In genomic region chr18:11051462-11051861, GRCh38 we compare ENCODE assay signal across 25 cellular contexts.
"Had no signal": no experiment of that assay in that cellular context is flagged by ENCODE, and none has a peak within 500 bp of the region (broad histone marks: within the 10 kb centered on the region; RNA-seq: fewer than 3 reads in every experiment).

No MANE protein-coding gene starts in this region.

- H3K4me3 Mint-ChIP-seq: activated CD4-positive, alpha-beta T cell treated with anti-CD3 and anti-CD28 coated beads, Interleukin-2, amount 10 ng/mL, durations not matched to agents 24 days and 14 days; activated naive CD4-positive, alpha-beta T cell treated with anti-CD3 and anti-CD28 coated beads for 36 hours; activated T-cell treated with anti-CD3 and anti-CD28 coated beads, Interleukin-2, amount 50 U/mL, for 4 hours; activated T-helper 1 cell treated with anti-CD3 and anti-CD28 coated beads, Interleukin-12 subunit alpha, Interleukin-12 subunit beta, Interleukin-2, Interleukin-4 antibody, amounts not matched to agents 30 ng/mL and 10 ng/mL and 1 ng/mL, durations not matched to agents 14 hours and 24 hours and 36 hours; brain; T-helper 1 cell treated with Interleukin-12 subunit alpha and Interleukin-12 subunit beta and Interleukin-4 antibody, amounts not matched to agents 30 μg/mL and 1 μg/mL, for 36 hours; T-helper 2 cell treated with Interferon-gamma antibody and Interleukin-4, amounts not matched to agents 5 μg/mL and 100 μg/mL, for 36 hours had no signal

- H3K9me3 Mint-ChIP-seq: activated CD4-positive, alpha-beta T cell treated with anti-CD3 and anti-CD28 coated beads, Interleukin-2, amount 10 ng/mL, durations not matched to agents 24 days and 14 days; activated naive CD4-positive, alpha-beta T cell treated with anti-CD3 and anti-CD28 coated beads for 36 hours; activated naive CD4-positive, alpha-beta T cell treated with anti-CD3 and anti-CD28 coated beads, Interleukin-2, amount 50 U/mL, for 72 hours; activated T-cell treated with anti-CD3 and anti-CD28 coated beads, Interleukin-2, amount 50 U/mL, for 4 hours; activated T-helper 1 cell treated with anti-CD3 and anti-CD28 coated beads, Interleukin-12 subunit alpha, Interleukin-12 subunit beta, Interleukin-2, Interleukin-4 antibody, amounts not matched to agents 30 ng/mL and 10 ng/mL and 1 ng/mL, durations not matched to agents 14 hours and 24 hours and 36 hours; T-helper 1 cell treated with Interleukin-12 subunit alpha and Interleukin-12 subunit beta and Interleukin-4 antibody, amounts not matched to agents 30 μg/mL and 1 μg/mL, for 36 hours; T-helper 2 cell treated with Interferon-gamma antibody and Interleukin-4, amounts not matched to agents 5 μg/mL and 100 μg/mL, for 36 hours had no signal

- H3K4me1 Mint-ChIP-seq: activated CD4-positive, alpha-beta T cell treated with anti-CD3 and anti-CD28 coated beads, Interleukin-2, amount 10 ng/mL, durations not matched to agents 24 days and 14 days had no signal

- H3K27me3 Mint-ChIP-seq: activated CD4-positive, alpha-beta T cell treated with anti-CD3 and anti-CD28 coated beads, Interleukin-2, amount 10 ng/mL, durations not matched to agents 24 days and 14 days had no signal

- H3K36me3 ChIP-seq: adrenal gland, SJCRH30 had no signal

- DNase-seq: activated CD4-positive, alpha-beta T cell treated with anti-CD3 and anti-CD28 coated beads, Interleukin-2, amount 50 U/mL, for 4 hours; activated CD8-positive, alpha-beta memory T cell treated with anti-CD3 and anti-CD28 coated beads, Interleukin-2, amount 50 U/mL, for 4 hours; activated gamma-delta T cell treated with Interleukin-2 at 50 U/mL for 16 hours; activated naive CD4-positive, alpha-beta T cell treated with anti-CD3 and anti-CD28 coated beads for 36 hours; activated T-cell treated with anti-CD3 and anti-CD28 coated beads for 4 hours; activated T-cell treated with anti-CD3 and anti-CD28 coated beads, Interleukin-2, amount 50 U/mL, for 4 hours; adrenal gland; Karpas-422; KBM-7; NCI-H1105; NCI-H1417 treated with DMSO at 0.1 percent for 48 hours; NCI-H187 treated with DMSO at 0.1 percent for 48 hours; NCI-H2081 treated with DMSO at 0.1 percent for 48 hours; NCI-H345; NCI-H524 treated with DMSO at 0.1 percent for 48 hours; SHP77; SJCRH30 had no signal

- H3K4me3 ChIP-seq: adrenal gland, SJCRH30, SK-N-MC had no signal

- H3K4me1 ChIP-seq: adrenal gland, SJCRH30 had no signal

- H3K27me3 ChIP-seq: adrenal gland, SJCRH30 had no signal

- H3K36me3 Mint-ChIP-seq: activated naive CD4-positive, alpha-beta T cell treated with anti-CD3 and anti-CD28 coated beads, Interleukin-2, amount 50 U/mL, for 72 hours had no signal

- H3K9me3 ChIP-seq: adrenal gland, SJCRH30 had no signal

- H3K27ac Mint-ChIP-seq: activated CD4-positive, alpha-beta T cell treated with anti-CD3 and anti-CD28 coated beads, Interleukin-2, amount 10 ng/mL, durations not matched to agents 24 days and 14 days; activated naive CD4-positive, alpha-beta T cell treated with anti-CD3 and anti-CD28 coated beads for 36 hours; activated naive CD4-positive, alpha-beta T cell treated with anti-CD3 and anti-CD28 coated beads, Interleukin-2, amount 50 U/mL, for 72 hours; activated T-helper 1 cell treated with anti-CD3 and anti-CD28 coated beads, Interleukin-12 subunit alpha, Interleukin-12 subunit beta, Interleukin-2, Interleukin-4 antibody, amounts not matched to agents 30 ng/mL and 10 ng/mL and 1 ng/mL, durations not matched to agents 14 hours and 24 hours and 36 hours; brain; T-helper 1 cell treated with Interleukin-12 subunit alpha and Interleukin-12 subunit beta and Interleukin-4 antibody, amounts not matched to agents 30 μg/mL and 1 μg/mL, for 36 hours; T-helper 2 cell treated with Interferon-gamma antibody and Interleukin-4, amounts not matched to agents 5 μg/mL and 100 μg/mL, for 36 hours had no signal

- H3K27ac ChIP-seq: adrenal gland, SJCRH30, SK-N-MC had no signal

- ATAC-seq: activated naive CD4-positive, alpha-beta T cell treated with anti-CD3 and anti-CD28 coated beads, Interleukin-2, amount 50 U/mL, for 72 hours; activated T-cell treated with anti-CD3 and anti-CD28 coated beads, Interleukin-2, amount 50 U/mL, for 4 hours; Panc1 had no signal
